ENCODE assay signal across 7 cellular contexts in the genomic region with DNA sequence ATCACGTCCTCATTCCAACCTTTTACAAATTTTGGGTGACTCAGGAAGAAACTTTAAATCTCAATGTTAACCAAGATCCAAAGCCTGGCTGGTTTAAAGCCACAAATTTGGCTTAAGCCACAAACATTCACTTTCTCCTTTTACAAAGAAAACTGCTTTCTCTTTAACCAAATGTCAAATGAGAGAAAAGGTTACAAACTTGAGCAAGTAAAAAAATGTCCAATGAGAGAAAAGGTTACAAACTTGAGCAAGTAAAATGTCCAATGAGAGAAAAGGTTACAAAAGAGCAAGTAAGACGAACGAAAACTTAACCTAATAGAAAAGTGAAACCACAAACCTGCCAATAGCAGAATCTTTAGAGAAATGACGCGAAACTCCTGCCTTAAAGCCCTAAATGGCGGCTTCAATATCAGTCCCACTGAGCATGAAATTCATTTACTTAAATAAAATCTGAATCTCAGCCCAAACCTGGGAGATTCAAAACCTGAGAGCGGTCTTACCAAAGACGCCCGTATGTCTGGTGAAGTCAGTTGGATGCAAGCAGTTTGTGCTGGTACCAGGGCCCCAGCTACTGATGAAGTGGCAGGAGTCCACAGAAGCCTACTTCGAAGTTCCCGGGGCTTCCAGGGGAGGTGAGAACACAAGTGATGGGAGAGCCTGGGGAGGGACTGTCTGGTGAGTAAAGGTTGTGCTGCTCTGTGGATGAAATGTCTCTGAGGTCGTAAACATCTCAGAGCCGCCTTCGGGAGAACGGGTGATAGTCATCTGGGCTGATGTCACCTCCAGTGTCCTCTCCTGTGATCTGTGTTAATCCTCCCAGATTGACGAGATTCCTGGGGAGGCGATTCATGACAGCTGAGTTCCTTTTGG.
DNase-seq lines count a peak whose midpoint lies in the region; FAIRE-seq and TF ChIP-seq lines count a peak whose summit lies in the region.

No MANE protein-coding gene starts in this region.

- DNase-seq in GM12865 (ENCODE audit: low read depth) (peak; percentile 94), H9 (no peak), LNCaP clone FGC (ENCODE audit: low read depth) (peak; percentile 91), SKM-1 treated with dmso at 0.1 percent for 144 hours (lab: John Stamatoyannopoulos, UW; ENCODE audit: unreplicated experiment) (peak; percentile 46)
- DNase-seq in stimulated activated CD4-positive, alpha-beta T cell treated with anti-CD3 and anti-CD28 coated beads, Interleukin-2, amount 100 ng/mL, for 24 hours = peak; percentile 22 to 51

- no peak overlapping the region for H2BK120ac ChIP-seq in H9 (ENCODE audit: low read depth, low read length, poor library complexity, severe bottlenecking)

- H3K56ac ChIP-seq in H9 (ENCODE audit: insufficient read length, low read depth, low read length) = no peak overlapping the region

- no peaks in the 10 kb centered on the region for H3K79me1 ChIP-seq in H9 (ENCODE audit: insufficient read depth, low read depth, low read length, poor library complexity, severe bottlenecking)

- no CpG with 5 or more reads among the region's 17 CpGs for WGBS in H9 (ENCODE audit: extremely low coverage, insufficient read length, low lambda C conversion rate)

- H2AK5ac ChIP-seq in H9 (ENCODE audit: insufficient read length, low read length) = no peak overlapping the region

- H3K27ac Mint-ChIP-seq in H9 (no peak overlapping the region), brain (peak overlapping the region in 3 of 5 experiments; percentile 17 to 86 (median 34))

- H3K4ac ChIP-seq in H9 (ENCODE audit: low read depth, low read length) = no peak overlapping the region

- H3K79me2 ChIP-seq in H9 (ENCODE audit: insufficient read depth, low read length) = no peaks in the 10 kb centered on the region

- H3K27me3 Mint-ChIP-seq in H9 (ENCODE audit: low read depth) (no peaks in the 10 kb centered on the region), brain (peaks cover 10% of the 10 kb centered on the region)

- peak overlapping the region; percentile 12 to 23; a peak in 2 of 5 replicates for H3K4me3 Mint-ChIP-seq in H9
- peak overlapping the region in 4 of 5 experiments; percentile 32 to 73 (median 54) for H3K4me3 Mint-ChIP-seq in brain

- no peak overlapping the region for H3T11ph ChIP-seq in H9 (ENCODE audit: low read length)

- H3K27me3 ChIP-seq in H9 (ENCODE audit: insufficient read depth, low read length) = no peaks in the 10 kb centered on the region

- peaks cover 9% of the 10 kb centered on the region for H3K9me3 ChIP-seq in H9 (ENCODE audit: control insufficient read depth, low read depth, low read length)

- TF ChIP-seq CTCF in GM12865 (IDR thresholded peaks at IDR 0.05; ENCODE audit: insufficient read depth, low read depth, low read length, missing control alignments) (no peak), H9 (conservative IDR thresholded peaks at IDR 0.05) (no peak), LNCaP clone FGC (IDR thresholded peaks at IDR 0.05; ENCODE audit: control insufficient read depth, extremely low read depth, insufficient read depth) (no peak), brain (conservative IDR thresholded peaks at IDR 0.05) (no peak)

- H2BK20ac ChIP-seq in H9 (ENCODE audit: low read depth, low read length, poor library complexity, severe bottlenecking) = no peak overlapping the region

- H3K4me3 ChIP-seq in GM12865 (ENCODE audit: low read depth, low read length) (peak overlapping the region; percentile 92), LNCaP clone FGC (ENCODE audit: low read depth, low read length) (peak overlapping the region; percentile 69)

- H2BK5ac ChIP-seq in H9 (ENCODE audit: insufficient read length, low read length) = no peak overlapping the region

- no peak overlapping the region for H3K14ac ChIP-seq in H9 (ENCODE audit: insufficient read depth, low read length)

- H3K18ac ChIP-seq in H9 (ENCODE audit: insufficient read length, low read depth, low read length) = no peak overlapping the region

- FAIRE-seq in islet of Langerhans (lab: Jason Lieb, UNC) = peak; percentile 100

- H3K4me2 ChIP-seq in H9 (ENCODE audit: insufficient read depth, insufficient read length, low read length) = no peak overlapping the region

- H3K4me1 ChIP-seq in H9 (ENCODE audit: insufficient read depth, low read length) = peaks cover 3% of the 10 kb centered on the region; the same call in 1 of the 2 replicates

- no peak overlapping the region for H3K27ac ChIP-seq in H9 (ENCODE audit: insufficient read length, low read depth, low read length)

- no peaks in the 10 kb centered on the region for H4K20me1 ChIP-seq in H9 (ENCODE audit: control insufficient read depth, insufficient read depth, insufficient read length)

- peak overlapping the region; percentile 67 for H2AFZ ChIP-seq in H9 (ENCODE audit: low read length)

- no peak overlapping the region for H2BK15ac ChIP-seq in H9 (ENCODE audit: low read depth, low read length)

- H2BK12ac ChIP-seq in H9 (ENCODE audit: insufficient read length, low read depth, low read length) = no peak overlapping the region

- no peak overlapping the region for H4K5ac ChIP-seq in H9 (ENCODE audit: insufficient read length, low read depth, low read length)

- no peak overlapping the region for H3K23ac ChIP-seq in H9 (ENCODE audit: insufficient read length, low read depth, low read length)

- H3K9me3 Mint-ChIP-seq in H9 = peaks cover 14 to 18% of the 10 kb centered on the region in 2 experiments
- H3K9me3 Mint-ChIP-seq in brain = peaks cover 2 to 13% (median 10%) of the 10 kb centered on the region in 5 experiments

- H3K23me2 ChIP-seq in H9 (ENCODE audit: insufficient read length, low read depth, low read length, poor library complexity, severe bottlenecking) = no peaks in the 10 kb centered on the region

- H3K36me3 Mint-ChIP-seq in H9 (ENCODE audit: insufficient read depth in 1 of 3, low read depth in 3 of 3) (peaks cover 7 to 17% (median 13%) of the 10 kb centered on the region in 3 experiments; a peak in 6 of 7 replicates), brain (no peaks in the 10 kb centered on the region)

- H4K91ac ChIP-seq in H9 (ENCODE audit: insufficient read length, low read depth, low read length) = no peak overlapping the region

- H3K4me1 Mint-ChIP-seq in H9 (peaks cover 24 to 30% of the 10 kb centered on the region in 2 experiments), brain (peaks cover 9% of the 10 kb centered on the region)

- no peak overlapping the region for H4K8ac ChIP-seq in H9 (replicated peaks; ENCODE audit: insufficient read length, low read depth, low read length)

- no peak overlapping the region for H3K9ac ChIP-seq in H9 (ENCODE audit: extremely low read depth, insufficient read length, low read length)

Comparison
In these comparisons a context has a peak if more than half of its experiments do, and no peak if none do; other contexts are left out.
1. H3K27ac Mint-ChIP-seq: peak in brain (3 of 5); none in H9 (0 of 3).